In the genomic region with DNA sequence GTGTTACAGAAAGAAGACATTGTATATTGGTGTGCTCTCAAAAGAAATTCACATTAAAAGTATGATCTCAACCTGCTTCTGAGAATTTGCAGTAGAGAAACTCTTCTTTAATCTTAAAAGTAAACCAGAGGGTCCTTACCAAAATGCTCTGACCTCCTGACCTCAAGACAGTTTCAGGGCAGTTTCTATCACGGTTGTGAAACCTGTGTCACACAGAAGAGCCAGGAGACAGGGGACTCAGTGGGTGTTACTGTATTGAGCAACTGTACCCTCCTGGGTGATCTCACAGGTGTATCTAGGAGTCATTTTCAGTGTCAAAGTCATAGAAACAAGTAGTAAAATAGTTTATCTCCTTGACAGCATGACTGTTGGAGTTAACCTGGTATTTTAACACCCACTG, we compare ENCODE assay signal across 15 cellular contexts.
DNase-seq lines count a peak whose midpoint lies in the region; ATAC-seq and TF ChIP-seq lines count a peak whose summit lies in the region.
"Had no signal": no experiment of that assay in that cellular context is flagged by ENCODE, and none has a peak within 500 bp of the region (broad histone marks: within the 10 kb centered on the region; RNA-seq: fewer than 3 reads in every experiment).

No MANE protein-coding gene starts in this region.

- 56 to 73% (median 67%) methylated on average over 1 of the region's 1 CpG for WGBS in stomach, 5 donors

- H3K27me3 ChIP-seq in stomach = no peaks in the 10 kb centered on the region

- no peaks in the 10 kb centered on the region for H3K4me1 ChIP-seq in stomach

- in situ Hi-C loops in GM13976 (cut with MboI; ENCODE audit: low sequenced_read_pairs, unreplicated experiment) = no loop called here

- no peak overlapping the region for H3K4me3 ChIP-seq in stomach

- peaks cover 0 to 5% (median 0%) of the 10 kb centered on the region in 4 donors for H3K9me3 ChIP-seq in stomach
- H3K9me3 ChIP-seq: SK-N-SH had no signal

- no peak for TF ChIP-seq CTCF in GM13976 (IDR thresholded peaks at IDR 0.05; ENCODE audit: borderline replicate concordance, control extremely low read depth, extremely low read depth, insufficient read depth, missing control alignments)
- TF ChIP-seq CTCF in stomach (IDR thresholded peaks at IDR 0.05) = no peak

- ATAC-seq in HG02623 (IDR thresholded peaks at IDR 0.05; ENCODE audit: unreplicated experiment) (peak; percentile 90), HG03432 (IDR thresholded peaks at IDR 0.05; ENCODE audit: unreplicated experiment) (peak; percentile 92)

- TF ChIP-seq POLR2A in stomach (IDR thresholded peaks at IDR 0.05) = no peak

- H3K36me3 ChIP-seq in stomach = no peaks in the 10 kb centered on the region

- no peak overlapping the region for H3K27ac ChIP-seq in stomach

- DNase-seq in GM13976 (ENCODE audit: low spot score) (peak; percentile 47), GM19240 (ENCODE audit: insufficient read length, low spot score) (peak; percentile 43), NCI-H2081 treated with DMSO at 0.1 percent for 48 hours (lab: John Stamatoyannopoulos, UW) (no peak), stomach (no peak), H4 (ENCODE audit: low spot score) (no peak), kidney tubule cell (ENCODE audit: low spot score) (no peak)
- DNase-seq: activated CD4-positive, CD25-positive, alpha-beta regulatory T cell; activated naive CD4-positive, alpha-beta T cell treated with anti-CD3 and anti-CD28 coated beads for 36 hours; C1 segment of cervical spinal cord; GF-D8; kidney; NCI-H69; SK-N-SH had no signal

- intact Hi-C loops in stomach (cut with DNase I; ENCODE audit: low total_unique reads) = no loop called here

- TF ChIP-seq EP300 in stomach (IDR thresholded peaks at IDR 0.05) = no peak

Comparison
In these comparisons a context has a peak if more than half of its experiments do, and no peak if none do; other contexts are left out.
1. DNase-seq: peak in GM13976 (single experiment) and GM19240 (single experiment); none in NCI-H2081 treated with DMSO at 0.1 percent for 48 hours (single experiment), stomach (single experiment), H4 (single experiment) and kidney tubule cell (single experiment).